In the genomic region with DNA sequence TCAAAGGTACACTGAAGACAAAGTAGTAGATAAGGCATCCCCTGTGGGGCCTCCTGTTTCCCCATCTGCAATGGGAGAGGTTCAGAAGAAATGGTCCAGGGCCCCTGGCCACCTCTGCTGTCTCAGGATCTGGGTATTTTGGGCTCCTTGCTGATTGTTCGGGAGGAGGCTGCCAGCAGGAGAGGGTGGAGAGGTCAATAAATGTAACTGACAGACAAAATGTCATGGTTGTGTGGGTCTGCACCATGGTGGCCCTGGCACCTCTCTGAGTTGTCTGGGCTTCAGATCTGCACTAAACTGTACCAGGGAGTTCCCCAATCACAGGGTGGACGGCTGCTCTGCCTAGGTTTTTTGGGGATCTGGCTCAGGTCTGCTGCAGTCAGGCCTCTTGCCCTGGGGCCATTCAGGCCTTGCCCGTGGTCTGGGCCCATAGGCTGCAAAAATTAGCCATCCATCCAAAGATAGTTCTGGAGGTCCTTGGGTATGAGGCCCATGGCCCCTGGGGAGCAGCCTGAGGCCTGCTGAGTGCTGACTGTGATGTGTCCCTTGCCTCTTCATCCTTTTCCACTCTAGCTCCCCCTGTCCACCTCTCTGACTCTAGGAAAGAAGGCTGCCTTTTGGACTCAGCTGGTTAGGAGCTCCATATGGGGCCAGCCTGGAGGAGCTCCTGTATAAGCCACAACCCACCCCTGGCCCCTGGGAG, we compare ENCODE assay signal across 8 cellular contexts. TPM values are rescaled to one million over a fixed set of nuclear protein-coding genes. Genes with fewer than 3 reads are reported as not detected.
DNase-seq lines count a peak whose midpoint lies in the region; ATAC-seq and TF ChIP-seq lines count a peak whose summit lies in the region.

No MANE protein-coding gene starts in this region.

- H3K9me3 Mint-ChIP-seq in activated CD4-positive, alpha-beta memory T cell treated with anti-CD3 and anti-CD28 coated beads for 36 hours, result no peaks in the 10 kb centered on the region

- H3K27me3 ChIP-seq in right atrium auricular region (no peaks in the 10 kb centered on the region), upper lobe of right lung (no peaks in the 10 kb centered on the region)

- H3K4me3 ChIP-seq in right atrium auricular region (no peak overlapping the region), upper lobe of right lung (no peak overlapping the region)

- H3K4me1 ChIP-seq in right atrium auricular region (peaks cover 0 to 24% of the 10 kb centered on the region in 2 donors), upper lobe of right lung (peaks cover 58% of the 10 kb centered on the region)

- no peak overlapping the region for H3K27ac ChIP-seq in right atrium auricular region
- peak overlapping the region; percentile 81 for H3K27ac ChIP-seq in upper lobe of right lung

- H3K36me3 Mint-ChIP-seq in activated CD4-positive, alpha-beta memory T cell treated with anti-CD3 and anti-CD28 coated beads for 36 hours, result peaks cover 7% of the 10 kb centered on the region

- TF ChIP-seq CTCF in right atrium auricular region (IDR thresholded peaks at IDR 0.05) (no peak), upper lobe of right lung (IDR thresholded peaks at IDR 0.05) (no peak)

- no peaks in the 10 kb centered on the region for H3K27me3 Mint-ChIP-seq in activated CD4-positive, alpha-beta memory T cell treated with anti-CD3 and anti-CD28 coated beads for 36 hours

- no peaks in the 10 kb centered on the region for H3K9me3 ChIP-seq in right atrium auricular region
- no peaks in the 10 kb centered on the region for H3K9me3 ChIP-seq in upper lobe of right lung

- H3K36me3 ChIP-seq in right atrium auricular region (no peaks in the 10 kb centered on the region), upper lobe of right lung (peaks cover 9% of the 10 kb centered on the region)

- peak overlapping the region; percentile 96 for H3K27ac Mint-ChIP-seq in activated CD4-positive, alpha-beta memory T cell treated with anti-CD3 and anti-CD28 coated beads for 36 hours

- ATAC-seq in Right ventricle myocardium superior (ENCODE audit: poor library complexity), result no peak
- ATAC-seq in upper lobe of right lung, result no peak
- ATAC-seq in GM21723 (IDR thresholded peaks at IDR 0.05; ENCODE audit: unreplicated experiment), result no peak
- ATAC-seq in GM21360 (IDR thresholded peaks at IDR 0.05; ENCODE audit: unreplicated experiment), result no peak

- intact Hi-C loops in Right ventricle myocardium superior (cut with DNase I), result no loop called here
- intact Hi-C loops in activated CD4-positive, alpha-beta memory T cell treated with anti-CD3 and anti-CD28 coated beads for 36 hours (cut with micrococcal nuclease), result loop anchor here (1.0 kb wide), 1 partner anchor 8 kb away; a partner anchor contains a TSS
- intact Hi-C loops in upper lobe of right lung (cut with DNase I), result no loop called here

- DNase-seq in Right ventricle myocardium superior (peak; percentile 29), right atrium auricular region (ENCODE audit: low spot score) (no peak), inferior parietal cortex (ENCODE audit: extremely low spot score) (peak; percentile 32), upper lobe of right lung (no peak)
- DNase-seq in activated CD4-positive, alpha-beta memory T cell treated with anti-CD3 and anti-CD28 coated beads for 36 hours, result no peak
- no peak for DNase-seq in stimulated activated CD4-positive, alpha-beta T cell treated with anti-CD3 and anti-CD28 coated beads, Interleukin-1b, Interleukin-23, amount 100 ng/mL, for 48 hours

- H3K4me3 Mint-ChIP-seq in activated CD4-positive, alpha-beta memory T cell treated with anti-CD3 and anti-CD28 coated beads for 36 hours, result peak overlapping the region; percentile 79

- POLR2A ChIA-PET in activated CD4-positive, alpha-beta memory T cell treated with anti-CD3 and anti-CD28 coated beads for 36 hours (lab: Charles Lee), result interaction anchor here (1.0 to 2.1 kb wide), 3 partner anchors 8 to 39 kb away, joined by 3 to 18 read pairs (median 9); a partner anchor contains a TSS

- CTCF ChIA-PET in activated CD4-positive, alpha-beta memory T cell treated with anti-CD3 and anti-CD28 coated beads for 36 hours (lab: Charles Lee), result interaction anchor here (0.6 to 1.1 kb wide), 4 partner anchors 8 to 769 kb away, joined by 3 to 6 read pairs (median 4); no protein-coding TSS in a partner anchor

- peaks cover 79% of the 10 kb centered on the region for H3K4me1 Mint-ChIP-seq in activated CD4-positive, alpha-beta memory T cell treated with anti-CD3 and anti-CD28 coated beads for 36 hours (ENCODE audit: low read depth)

RNA-seq across cellular contexts. Expression of a gene that starts 7.5 kb away (rescaled TPM):
- total RNA-seq in Right ventricle myocardium superior (11.7 TPM), right atrium auricular region (10 to 100 TPM in 1 of 2 donors, 1 to 10 TPM in 1; 7.5 to 15.3 TPM), upper lobe of right lung (116 TPM)
- total RNA-seq in activated CD4-positive, alpha-beta memory T cell treated with anti-CD3 and anti-CD28 coated beads for 36 hours, result 100 to 1,000 TPM; 114 to 117 TPM

RNA-seq across cellular contexts. Expression of a gene that starts 10.4 kb away (rescaled TPM):
- total RNA-seq in Right ventricle myocardium superior, result 29.2 TPM
- 10 to 100 TPM; 27.5 to 38.6 TPM for total RNA-seq in right atrium auricular region
- 10 to 100 TPM; 44.3 to 49.9 TPM for total RNA-seq in activated CD4-positive, alpha-beta memory T cell treated with anti-CD3 and anti-CD28 coated beads for 36 hours
- total RNA-seq in upper lobe of right lung, result 42.1 TPM

Comparison
In these comparisons a context has a peak if more than half of its experiments do, and no peak if none do; other contexts are left out.
1. DNase-seq: peak in Right ventricle myocardium superior (single experiment) and inferior parietal cortex (single experiment); none in right atrium auricular region (single experiment), activated CD4-positive, alpha-beta memory T cell treated with anti-CD3 and anti-CD28 coated beads for 36 hours (single experiment), upper lobe of right lung (single experiment) and stimulated activated CD4-positive, alpha-beta T cell treated with anti-CD3 and anti-CD28 coated beads, Interleukin-1b, Interleukin-23, amount 100 ng/mL, for 48 hours (single experiment).